ENCODE assay signal across 24 cellular contexts in the genomic region with DNA sequence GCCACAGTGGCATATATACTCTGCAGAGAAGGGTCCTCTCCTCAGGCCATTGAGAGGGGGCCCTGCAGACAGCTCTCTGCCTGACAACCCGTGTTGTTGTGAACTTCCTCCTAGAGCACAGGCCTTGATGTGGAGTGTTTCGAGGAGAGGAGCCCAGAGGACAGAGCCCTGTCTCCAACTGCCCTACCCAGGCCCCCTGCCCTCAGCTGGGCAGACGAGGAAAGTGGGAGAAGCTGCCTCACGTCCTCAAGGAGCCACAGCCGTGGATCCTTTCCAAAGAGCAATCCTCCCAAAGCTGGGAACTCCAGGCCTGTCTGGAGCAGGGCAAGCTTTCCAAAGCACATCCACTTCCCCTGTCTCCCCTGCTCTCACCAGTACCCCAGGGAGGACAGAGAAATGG. TPM values are rescaled to one million over a fixed set of nuclear protein-coding genes. Genes with fewer than 3 reads are reported as not detected.
"Had no signal": no experiment of that assay in that cellular context is flagged by ENCODE, and none has a peak within 500 bp of the region (broad histone marks: within the 10 kb centered on the region; RNA-seq: fewer than 3 reads in every experiment).

No MANE protein-coding gene starts in this region.

- FAIRE-seq: TTC549 had no signal

- DNase-seq: activated CD4-positive, alpha-beta T cell treated with anti-CD3 and anti-CD28 coated beads, Interleukin-2, amount 10 ng/mL, durations not matched to agents 24 days and 14 days; activated naive CD8-positive, alpha-beta T cell treated with anti-CD3 and anti-CD28 coated beads, Interleukin-2, amount 10 ng/mL, durations not matched to agents 7 days and 5 days; activated T-cell treated with anti-CD3 and anti-CD28 coated beads, Interleukin-2, amount 50 U/mL, for 1 hour; anterior cingulate cortex; brain microvascular endothelial cell; effector memory CD4-positive, alpha-beta T cell; foreskin melanocyte; mucosa of descending colon; naive thymus-derived CD4-positive, alpha-beta T cell; retina; stimulated activated CD4-positive, alpha-beta T cell treated with anti-CD3 and anti-CD28 coated beads, Interleukin-4, amount 100 ng/mL, for 4 hours; stimulated activated CD8-positive, alpha-beta memory T cell treated with anti-CD3 and anti-CD28 coated beads, Interleukin-4, amount 100 ng/mL, for 48 hours; stimulated activated naive CD4-positive, alpha-beta T cell treated with Interleukin-2 at 50 U/mL for 16 hours; SW 1271 had no signal

- ATAC-seq: left colon; mucosa of descending colon; naive thymus-derived CD4-positive, alpha-beta T cell; WTC11 had no signal

- H3K27ac ChIP-seq: brain microvascular endothelial cell, neutrophil had no signal

- H3K9me3 ChIP-seq: mucosa of descending colon, neutrophil had no signal

- H3K27me3 ChIP-seq: brain microvascular endothelial cell had no signal

- H3K4me3 ChIP-seq: mucosa of descending colon, skin epidermis had no signal

- H3K36me3 ChIP-seq: brain microvascular endothelial cell, neutrophil had no signal

RNA-seq across cellular contexts. Expression of gene LMO1, which starts 10.7 kb away (rescaled TPM):
- total RNA-seq: activated CD4-positive, alpha-beta T cell treated with anti-CD3 and anti-CD28 coated beads, Interleukin-2, amount 10 ng/mL, durations not matched to agents 24 days and 14 days; activated naive CD8-positive, alpha-beta T cell treated with anti-CD3 and anti-CD28 coated beads, Interleukin-2, amount 10 ng/mL, durations not matched to agents 7 days and 5 days; fibroblast of lung; left colon; lung microvascular endothelial cell; naive thymus-derived CD4-positive, alpha-beta T cell; SK-MEL-5; T-helper 2 cell treated with Interferon-gamma antibody and Interleukin-4, amounts not matched to agents 100 ng/mL and 5 ng/mL, for 36 hours; ureter had no signal
- polyA plus RNA-seq: fibroblast of lung; naive thymus-derived CD4-positive, alpha-beta T cell had no signal
